ENCODE assay signal across 1 cellular context in genomic region chr5:129767927-129768380, GRCh38.
TF ChIP-seq lines count a peak whose summit lies in the region.

No MANE protein-coding gene starts in this region.

TF ChIP-seq in HEK293, 187 proteins besides CTCF, POLR2A, EP300 and RAD21 (continued from another document and continues in another):
- TF ChIP-seq ZNF580 (tag by site-specific recombination; IDR thresholded peaks at IDR 0.05) (no peak), MZF1 (tag by site-specific recombination; IDR thresholded peaks at IDR 0.05; ENCODE audit: borderline replicate concordance) (no peak), ZNF707 (tag by site-specific recombination; IDR thresholded peaks at IDR 0.05) (no peak), ZBTB10 (tag by site-specific recombination; IDR thresholded peaks at IDR 0.05) (no peak), ZNF37A (tag by site-specific recombination; IDR thresholded peaks at IDR 0.05) (no peak), ZNF843 (tag by site-specific recombination; IDR thresholded peaks at IDR 0.05) (no peak), ZNF560 (tag by site-specific recombination; IDR thresholded peaks at IDR 0.05; ENCODE audit: borderline replicate concordance) (no peak), ZNF571 (tag by site-specific recombination; IDR thresholded peaks at IDR 0.05) (no peak), ZBTB6 (tag by site-specific recombination; IDR thresholded peaks at IDR 0.05) (no peak), ZNF792 (tag by site-specific recombination; IDR thresholded peaks at IDR 0.05) (no peak), YY2 (tag by site-specific recombination; IDR thresholded peaks at IDR 0.05) (no peak), ZFP69B (tag by site-specific recombination; IDR thresholded peaks at IDR 0.05) (no peak), ZNF473 (tag by site-specific recombination; IDR thresholded peaks at IDR 0.05) (no peak), ZNF701 (tag by site-specific recombination; IDR thresholded peaks at IDR 0.05) (no peak), ZXDB (tag by site-specific recombination; IDR thresholded peaks at IDR 0.05) (no peak), IKZF3 (tag by site-specific recombination; IDR thresholded peaks at IDR 0.05) (0 out of 2 replicates have a peak, but pooled peaks have one; percentile 10), ZNF600 (tag by site-specific recombination; IDR thresholded peaks at IDR 0.05) (0 out of 2 replicates have a peak, but pooled peaks have one; percentile 22), ZNF214 (tag by site-specific recombination; IDR thresholded peaks at IDR 0.05; ENCODE audit: borderline replicate concordance) (no peak), GLI2 (tag by site-specific recombination; IDR thresholded peaks at IDR 0.05; ENCODE audit: borderline replicate concordance, low read depth) (no peak), ZNF223 (tag by site-specific recombination; IDR thresholded peaks at IDR 0.05) (no peak), HOXD13 (CRISPR knock-in tag; IDR thresholded peaks at IDR 0.05; ENCODE audit: borderline replicate concordance) (no peak), ZNF155 (tag by site-specific recombination; IDR thresholded peaks at IDR 0.05) (no peak), ZNF488 (tag by site-specific recombination; IDR thresholded peaks at IDR 0.05) (no peak), ZBTB7A (tag by site-specific recombination; IDR thresholded peaks at IDR 0.05; ENCODE audit: low read depth) (no peak), ZNF324 (tag by site-specific recombination; IDR thresholded peaks at IDR 0.05) (no peak), ZNF350 (tag by site-specific recombination; IDR thresholded peaks at IDR 0.05) (no peak), EGR2 (tag by site-specific recombination; IDR thresholded peaks at IDR 0.05; ENCODE audit: low read depth) (no peak), PBX3 (CRISPR knock-in tag; IDR thresholded peaks at IDR 0.05) (no peak), ZNF660 (tag by site-specific recombination; IDR thresholded peaks at IDR 0.05) (peak; percentile 91), PRDM4 (tag by site-specific recombination; IDR thresholded peaks at IDR 0.05) (no peak), ZFP41 (tag by site-specific recombination; IDR thresholded peaks at IDR 0.05; ENCODE audit: borderline replicate concordance) (no peak), RBAK (tag by site-specific recombination; IDR thresholded peaks at IDR 0.05) (no peak), ZNF544 (tag by site-specific recombination; IDR thresholded peaks at IDR 0.05) (no peak), ZNF366 (tag by site-specific recombination; conservative IDR thresholded peaks at IDR 0.05) (peak; percentile 67), ZNF48 (tag by site-specific recombination; IDR thresholded peaks at IDR 0.05) (no peak), ZNF677 (tag by site-specific recombination; IDR thresholded peaks at IDR 0.05) (no peak), ZNF610 (tag by site-specific recombination; IDR thresholded peaks at IDR 0.05; ENCODE audit: borderline replicate concordance) (peak; percentile 92), ZNF19 (tag by site-specific recombination; IDR thresholded peaks at IDR 0.05; ENCODE audit: low read depth) (no peak)
- TF ChIP-seq, protein P1, sequence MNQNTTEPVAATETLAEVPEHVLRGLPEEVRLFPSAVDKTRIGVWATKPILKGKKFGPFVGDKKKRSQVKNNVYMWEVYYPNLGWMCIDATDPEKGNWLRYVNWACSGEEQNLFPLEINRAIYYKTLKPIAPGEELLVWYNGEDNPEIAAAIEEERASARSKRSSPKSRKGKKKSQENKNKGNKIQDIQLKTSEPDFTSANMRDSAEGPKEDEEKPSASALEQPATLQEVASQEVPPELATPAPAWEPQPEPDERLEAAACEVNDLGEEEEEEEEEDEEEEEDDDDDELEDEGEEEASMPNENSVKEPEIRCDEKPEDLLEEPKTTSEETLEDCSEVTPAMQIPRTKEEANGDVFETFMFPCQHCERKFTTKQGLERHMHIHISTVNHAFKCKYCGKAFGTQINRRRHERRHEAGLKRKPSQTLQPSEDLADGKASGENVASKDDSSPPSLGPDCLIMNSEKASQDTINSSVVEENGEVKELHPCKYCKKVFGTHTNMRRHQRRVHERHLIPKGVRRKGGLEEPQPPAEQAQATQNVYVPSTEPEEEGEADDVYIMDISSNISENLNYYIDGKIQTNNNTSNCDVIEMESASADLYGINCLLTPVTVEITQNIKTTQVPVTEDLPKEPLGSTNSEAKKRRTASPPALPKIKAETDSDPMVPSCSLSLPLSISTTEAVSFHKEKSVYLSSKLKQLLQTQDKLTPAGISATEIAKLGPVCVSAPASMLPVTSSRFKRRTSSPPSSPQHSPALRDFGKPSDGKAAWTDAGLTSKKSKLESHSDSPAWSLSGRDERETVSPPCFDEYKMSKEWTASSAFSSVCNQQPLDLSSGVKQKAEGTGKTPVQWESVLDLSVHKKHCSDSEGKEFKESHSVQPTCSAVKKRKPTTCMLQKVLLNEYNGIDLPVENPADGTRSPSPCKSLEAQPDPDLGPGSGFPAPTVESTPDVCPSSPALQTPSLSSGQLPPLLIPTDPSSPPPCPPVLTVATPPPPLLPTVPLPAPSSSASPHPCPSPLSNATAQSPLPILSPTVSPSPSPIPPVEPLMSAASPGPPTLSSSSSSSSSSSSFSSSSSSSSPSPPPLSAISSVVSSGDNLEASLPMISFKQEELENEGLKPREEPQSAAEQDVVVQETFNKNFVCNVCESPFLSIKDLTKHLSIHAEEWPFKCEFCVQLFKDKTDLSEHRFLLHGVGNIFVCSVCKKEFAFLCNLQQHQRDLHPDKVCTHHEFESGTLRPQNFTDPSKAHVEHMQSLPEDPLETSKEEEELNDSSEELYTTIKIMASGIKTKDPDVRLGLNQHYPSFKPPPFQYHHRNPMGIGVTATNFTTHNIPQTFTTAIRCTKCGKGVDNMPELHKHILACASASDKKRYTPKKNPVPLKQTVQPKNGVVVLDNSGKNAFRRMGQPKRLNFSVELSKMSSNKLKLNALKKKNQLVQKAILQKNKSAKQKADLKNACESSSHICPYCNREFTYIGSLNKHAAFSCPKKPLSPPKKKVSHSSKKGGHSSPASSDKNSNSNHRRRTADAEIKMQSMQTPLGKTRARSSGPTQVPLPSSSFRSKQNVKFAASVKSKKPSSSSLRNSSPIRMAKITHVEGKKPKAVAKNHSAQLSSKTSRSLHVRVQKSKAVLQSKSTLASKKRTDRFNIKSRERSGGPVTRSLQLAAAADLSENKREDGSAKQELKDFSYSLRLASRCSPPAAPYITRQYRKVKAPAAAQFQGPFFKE (tag by site-specific recombination; IDR thresholded peaks at IDR 0.05; ENCODE audit: borderline replicate concordance), result no peak
- TF ChIP-seq, protein P2, sequence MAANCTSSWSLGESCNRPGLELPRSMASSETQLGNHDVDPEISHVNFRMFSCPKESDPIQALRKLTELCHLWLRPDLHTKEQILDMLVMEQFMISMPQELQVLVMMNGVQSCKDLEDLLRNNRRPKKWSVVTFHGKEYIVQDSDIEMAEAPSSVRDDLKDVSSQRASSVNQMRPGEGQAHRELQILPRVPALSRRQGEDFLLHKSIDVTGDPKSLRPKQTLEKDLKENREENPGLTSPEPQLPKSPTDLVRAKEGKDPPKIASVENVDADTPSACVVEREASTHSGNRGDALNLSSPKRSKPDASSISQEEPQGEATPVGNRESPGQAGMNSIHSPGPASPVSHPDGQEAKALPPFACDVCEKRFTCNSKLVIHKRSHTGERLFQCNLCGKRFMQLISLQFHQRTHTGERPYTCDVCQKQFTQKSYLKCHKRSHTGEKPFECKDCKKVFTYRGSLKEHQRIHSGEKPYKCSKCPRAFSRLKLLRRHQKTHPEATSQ (tag by site-specific recombination; IDR thresholded peaks at IDR 0.05), result no peak
- TF ChIP-seq, protein P3, sequence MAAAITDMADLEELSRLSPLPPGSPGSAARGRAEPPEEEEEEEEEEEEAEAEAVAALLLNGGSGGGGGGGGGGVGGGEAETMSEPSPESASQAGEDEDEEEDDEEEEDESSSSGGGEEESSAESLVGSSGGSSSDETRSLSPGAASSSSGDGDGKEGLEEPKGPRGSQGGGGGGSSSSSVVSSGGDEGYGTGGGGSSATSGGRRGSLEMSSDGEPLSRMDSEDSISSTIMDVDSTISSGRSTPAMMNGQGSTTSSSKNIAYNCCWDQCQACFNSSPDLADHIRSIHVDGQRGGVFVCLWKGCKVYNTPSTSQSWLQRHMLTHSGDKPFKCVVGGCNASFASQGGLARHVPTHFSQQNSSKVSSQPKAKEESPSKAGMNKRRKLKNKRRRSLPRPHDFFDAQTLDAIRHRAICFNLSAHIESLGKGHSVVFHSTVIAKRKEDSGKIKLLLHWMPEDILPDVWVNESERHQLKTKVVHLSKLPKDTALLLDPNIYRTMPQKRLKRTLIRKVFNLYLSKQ (tag by site-specific recombination; IDR thresholded peaks at IDR 0.05; ENCODE audit: borderline replicate concordance), result no peak
- TF ChIP-seq, protein P4, sequence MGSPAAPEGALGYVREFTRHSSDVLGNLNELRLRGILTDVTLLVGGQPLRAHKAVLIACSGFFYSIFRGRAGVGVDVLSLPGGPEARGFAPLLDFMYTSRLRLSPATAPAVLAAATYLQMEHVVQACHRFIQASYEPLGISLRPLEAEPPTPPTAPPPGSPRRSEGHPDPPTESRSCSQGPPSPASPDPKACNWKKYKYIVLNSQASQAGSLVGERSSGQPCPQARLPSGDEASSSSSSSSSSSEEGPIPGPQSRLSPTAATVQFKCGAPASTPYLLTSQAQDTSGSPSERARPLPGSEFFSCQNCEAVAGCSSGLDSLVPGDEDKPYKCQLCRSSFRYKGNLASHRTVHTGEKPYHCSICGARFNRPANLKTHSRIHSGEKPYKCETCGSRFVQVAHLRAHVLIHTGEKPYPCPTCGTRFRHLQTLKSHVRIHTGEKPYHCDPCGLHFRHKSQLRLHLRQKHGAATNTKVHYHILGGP (tag by site-specific recombination; IDR thresholded peaks at IDR 0.05), result no peak
- TF ChIP-seq, protein P5, sequence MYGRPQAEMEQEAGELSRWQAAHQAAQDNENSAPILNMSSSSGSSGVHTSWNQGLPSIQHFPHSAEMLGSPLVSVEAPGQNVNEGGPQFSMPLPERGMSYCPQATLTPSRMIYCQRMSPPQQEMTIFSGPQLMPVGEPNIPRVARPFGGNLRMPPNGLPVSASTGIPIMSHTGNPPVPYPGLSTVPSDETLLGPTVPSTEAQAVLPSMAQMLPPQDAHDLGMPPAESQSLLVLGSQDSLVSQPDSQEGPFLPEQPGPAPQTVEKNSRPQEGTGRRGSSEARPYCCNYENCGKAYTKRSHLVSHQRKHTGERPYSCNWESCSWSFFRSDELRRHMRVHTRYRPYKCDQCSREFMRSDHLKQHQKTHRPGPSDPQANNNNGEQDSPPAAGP (tag by site-specific recombination; IDR thresholded peaks at IDR 0.05), result no peak
